In genomic region chr2:104846182-104846954, GRCh38 we compare ENCODE assay signal across 18 cellular contexts. TPM values are rescaled to one million over a fixed set of nuclear protein-coding genes. Genes with fewer than 3 reads are reported as not detected.
DNase-seq lines count a peak whose midpoint lies in the region; ATAC-seq and TF ChIP-seq lines count a peak whose summit lies in the region.
"Had no signal": no experiment of that assay in that cellular context is flagged by ENCODE, and none has a peak within 500 bp of the region (broad histone marks: within the 10 kb centered on the region; RNA-seq: fewer than 3 reads in every experiment).

No MANE protein-coding gene starts in this region.

- peak overlapping the region; percentile 74 for H3K4me3 Mint-ChIP-seq in GM23338

- H3K27ac ChIP-seq in GM23338 (ENCODE audit: low read depth): no peak overlapping the region
- H3K27ac ChIP-seq in uterus: no peak overlapping the region
- H3K27ac ChIP-seq: SJCRH30 had no signal

- ATAC-seq in GM23338: no peak
- ATAC-seq: stimulated activated naive CD8-positive, alpha-beta T cell treated with anti-CD3 and anti-CD28 coated beads, Interleukin-15, amount 100 ng/mL, for 72 hours had no signal

- no peak overlapping the region for H2AFZ ChIP-seq in GM23338

- POLR2A ChIA-PET in HEK293T (lab: Yijun Ruan, JAX): interaction anchor here (1.4 to 1.7 kb wide), 2 partner anchors 14 to 24 kb away, joined by 4 to 6 read pairs; no protein-coding TSS in a partner anchor

- H3K36me3 Mint-ChIP-seq in GM23338 (ENCODE audit: low read depth): no peaks in the 10 kb centered on the region; the same call in 2 of the 3 replicates

- TF ChIP-seq CTCF in GM23338 (conservative IDR thresholded peaks at IDR 0.05; ENCODE audit: low read depth in 2 of 2): no peak
- no peak for TF ChIP-seq CTCF in astrocyte of the cerebellum (IDR thresholded peaks at IDR 0.05; ENCODE audit: low read depth, low read length, missing control alignments)
- no peak for TF ChIP-seq CTCF in uterus (IDR thresholded peaks at IDR 0.05)

- CTCF ChIA-PET in HEK293T (lab: Yijun Ruan, JAX): interaction anchor here (0.6 to 1.4 kb wide), 2 partner anchors 27 to 843 kb away, joined by 5 to 7 read pairs; no protein-coding TSS in a partner anchor

- DNase-seq in GM23338 (ENCODE audit: low spot score) (no peak), astrocyte of the cerebellum (ENCODE audit: low read depth) (no peak), kidney tubule cell (ENCODE audit: low spot score) (peak; percentile 46), retina (peak; percentile 48), NCI-H510A treated with DMSO at 0.1 percent for 48 hours (lab: John Stamatoyannopoulos, UW) (no peak), HEK293T (ENCODE audit: extremely low spot score) (no peak), NCI-H524 (lab: John Stamatoyannopoulos, UW) (no peak), uterus (no peak)
- DNase-seq: activated gamma-delta T cell; IMR-90; NCI-H2081; NCI-H526; SJCRH30; stimulated activated naive CD8-positive, alpha-beta T cell treated with anti-CD3 and anti-CD28 coated beads, Interleukin-15, amount 100 ng/mL, for 72 hours; T-helper 2 cell had no signal

- H3K9me2 ChIP-seq in GM23338 (ENCODE audit: insufficient read depth): no peaks in the 10 kb centered on the region

- intact Hi-C loops in uterus (cut with DNase I; ENCODE audit: low total_unique reads): no loop called here

- peak overlapping the region; percentile 84 for H3K4me2 ChIP-seq in GM23338

- peaks cover 68% of the 10 kb centered on the region for H3K4me1 Mint-ChIP-seq in GM23338

- H3K27ac Mint-ChIP-seq in GM23338: no peak overlapping the region
- H3K27ac Mint-ChIP-seq: stimulated activated naive CD8-positive, alpha-beta T cell treated with anti-CD3 and anti-CD28 coated beads, Interleukin-15, amount 100 ng/mL, for 72 hours had no signal

- no peaks in the 10 kb centered on the region; the same call in 2 of the 3 replicates for H3K9me3 Mint-ChIP-seq in GM23338
- H3K9me3 Mint-ChIP-seq: stimulated activated naive CD8-positive, alpha-beta T cell treated with anti-CD3 and anti-CD28 coated beads, Interleukin-15, amount 100 ng/mL, for 72 hours had no signal

- in situ Hi-C loops in astrocyte of the cerebellum (cut with HindIII; ENCODE audit: low sequenced_read_pairs): no loop called here

- H3F3A ChIP-seq in GM23338 (replicated peaks; ENCODE audit: low read depth): peaks cover 6% of the 10 kb centered on the region; the same call in 1 of the 2 replicates

- no peaks in the 10 kb centered on the region for H3K9me3 ChIP-seq in uterus
- H3K9me3 ChIP-seq: SJCRH30 had no signal

- peaks cover 93% of the 10 kb centered on the region for H3K27me3 Mint-ChIP-seq in GM23338 (ENCODE audit: insufficient read depth, low read depth, poor library complexity)

- H3K27me3 ChIP-seq in GM23338 (ENCODE audit: insufficient read depth) (peaks cover 100% of the 10 kb centered on the region), uterus (peaks cover 0 to 79% of the 10 kb centered on the region in 2 donors)
- H3K27me3 ChIP-seq: SJCRH30 had no signal

- TF ChIP-seq POLR2A in uterus (IDR thresholded peaks at IDR 0.05): no peak

- H3K4me3 ChIP-seq in GM23338 (peak overlapping the region; percentile 58), astrocyte of the cerebellum (ENCODE audit: low read depth, low read length) (peak overlapping the region; percentile 55), uterus (no peak overlapping the region)
- H3K4me3 ChIP-seq: SJCRH30 had no signal

- H3K79me2 ChIP-seq in GM23338 (replicated peaks; ENCODE audit: insufficient read depth): no peaks in the 10 kb centered on the region

- H3K4me1 ChIP-seq in GM23338 (ENCODE audit: insufficient read depth) (peaks cover 65% of the 10 kb centered on the region), uterus (peaks cover 0 to 6% of the 10 kb centered on the region in 2 donors)
- H3K4me1 ChIP-seq: SJCRH30 had no signal

- no peaks in the 10 kb centered on the region; the same call in none of the 2 replicates for H4K20me1 ChIP-seq in GM23338 (replicated peaks; ENCODE audit: insufficient read depth)

- H3K36me3 ChIP-seq in GM23338 (ENCODE audit: insufficient read depth): no peaks in the 10 kb centered on the region
- H3K36me3 ChIP-seq in uterus: no peaks in the 10 kb centered on the region
- H3K36me3 ChIP-seq: SJCRH30 had no signal

TF ChIP-seq in HEK293T, 16 proteins besides CTCF, POLR2A, EP300 and RAD21:
- TF ChIP-seq ZNF384 (IDR thresholded peaks at IDR 0.05): no peak
- TF ChIP-seq PKNOX1 (IDR thresholded peaks at IDR 0.05): no peak
- no peak for TF ChIP-seq NFRKB (IDR thresholded peaks at IDR 0.05)
- no peak for TF ChIP-seq ARNT (IDR thresholded peaks at IDR 0.05)
- no peak for TF ChIP-seq FOXA1 (IDR thresholded peaks at IDR 0.05)
TF ChIP-seq in HEK293T: peak in this region for 0.

RNA-seq across cellular contexts. Expression of gene POU3F3, which starts 7.5 kb away (rescaled TPM):
- 0.24 TPM in 1 of 2 replicates, not detected in the other for total RNA-seq in GM23338 (2014; rRNA removed; shearing (Covaris generic))
- polyA plus RNA-seq in GM23338 (2016; fragmentation: Nextera tagmentation; extraction: Ambion mirVana): 0.06 and 0.14 TPM in 2 replicates
- total RNA-seq in uterus: under 1 TPM in 1 of 4 donors, not detected in 3; 0.18 TPM
- total RNA-seq: activated CD8-positive, alpha-beta memory T cell treated with anti-CD3 and anti-CD28 coated beads for 36 hours; fibroblast of villous mesenchyme; IMR-90; liver had no signal
- polyA plus RNA-seq: IMR-90, liver had no signal

Comparison
In these comparisons a context has a peak if more than half of its experiments do, and no peak if none do; other contexts are left out.
1. DNase-seq: peak in kidney tubule cell (single experiment) and retina (single experiment); none in GM23338 (single experiment), astrocyte of the cerebellum (single experiment), NCI-H510A treated with DMSO at 0.1 percent for 48 hours (single experiment), HEK293T (single experiment), NCI-H524 (0 of 2) and uterus (0 of 2).
2. H3K4me3 ChIP-seq: peak in GM23338 (single experiment) and astrocyte of the cerebellum (single experiment); none in uterus (0 of 2).